ENCODE assay signal across 10 cellular contexts in genomic region chr19:1295169-1296012, GRCh38. TPM values are rescaled to one million over a fixed set of nuclear protein-coding genes. Genes with fewer than 3 reads are reported as not detected.
DNase-seq lines count a peak whose midpoint lies in the region; ATAC-seq and TF ChIP-seq lines count a peak whose summit lies in the region.
"Had no signal": no experiment of that assay in that cellular context is flagged by ENCODE, and none has a peak within 500 bp of the region (broad histone marks: within the 10 kb centered on the region; RNA-seq: fewer than 3 reads in every experiment).

No MANE protein-coding gene starts in this region.

- H3K36me3 ChIP-seq in kidney epithelial cell (ENCODE audit: control insufficient read depth, insufficient read depth, low read length) (no peaks in the 10 kb centered on the region), upper lobe of right lung (no peaks in the 10 kb centered on the region)

- intact Hi-C loops in left cardiac atrium (cut with DNase I) (no loop called here), Right ventricle myocardium inferior (cut with DNase I) (no loop called here), upper lobe of right lung (cut with DNase I) (no loop called here)

- H3K4me1 Mint-ChIP-seq in activated T-cell treated with anti-CD3 and anti-CD28 coated beads, Interleukin-2, amount 50 U/mL, for 4 hours (ENCODE audit: low read depth): no peaks in the 10 kb centered on the region

- no peaks in the 10 kb centered on the region for H3K36me3 Mint-ChIP-seq in activated T-cell treated with anti-CD3 and anti-CD28 coated beads, Interleukin-2, amount 50 U/mL, for 4 hours (ENCODE audit: insufficient read depth)

- H3K9me3 Mint-ChIP-seq in activated T-cell treated with anti-CD3 and anti-CD28 coated beads, Interleukin-2, amount 50 U/mL, for 4 hours: no peaks in the 10 kb centered on the region

- TF ChIP-seq CTCF in kidney epithelial cell (IDR thresholded peaks at IDR 0.05; ENCODE audit: insufficient read depth, low read length, poor library complexity, severe bottlenecking) (no peak), upper lobe of right lung (IDR thresholded peaks at IDR 0.05) (no peak)

- H3K4me3 ChIP-seq in kidney epithelial cell (ENCODE audit: low read depth, low read length): peak overlapping the region; percentile 7
- no peak overlapping the region for H3K4me3 ChIP-seq in upper lobe of right lung

- DNase-seq in left cardiac atrium: no peak
- DNase-seq in Right ventricle myocardium inferior (ENCODE audit: missing footprints): no peak
- no peak for DNase-seq in activated T-cell treated with anti-CD3 and anti-CD28 coated beads, Interleukin-2, amount 50 U/mL, for 4 hours
- no peak for DNase-seq in kidney epithelial cell (ENCODE audit: low read depth)
- DNase-seq in upper lobe of right lung: no peak
- DNase-seq in NCI-H2196 (lab: John Stamatoyannopoulos, UW; ENCODE audit: unreplicated experiment): no peak

- H3K27ac ChIP-seq in upper lobe of right lung: no peak overlapping the region

- peak overlapping the region; percentile 35 for H3K4me3 Mint-ChIP-seq in activated T-cell treated with anti-CD3 and anti-CD28 coated beads, Interleukin-2, amount 50 U/mL, for 4 hours

- no peaks in the 10 kb centered on the region for H3K4me1 ChIP-seq in upper lobe of right lung

- H3K27me3 Mint-ChIP-seq in activated T-cell treated with anti-CD3 and anti-CD28 coated beads, Interleukin-2, amount 50 U/mL, for 4 hours (ENCODE audit: low read depth): peaks cover 38% of the 10 kb centered on the region

- H3K27me3 ChIP-seq in kidney epithelial cell (ENCODE audit: control insufficient read depth, insufficient read depth, low read length) (peaks cover 47% of the 10 kb centered on the region), upper lobe of right lung (peaks cover 49% of the 10 kb centered on the region)

- peak; percentile 15 to 52 for ATAC-seq in left cardiac atrium
- ATAC-seq in Right ventricle myocardium inferior: no peak
- peak; percentile 44 to 47 for ATAC-seq in activated T-cell treated with anti-CD3 and anti-CD28 coated beads, Interleukin-2, amount 50 U/mL, for 4 hours
- peak; percentile 38 for ATAC-seq in upper lobe of right lung
- no peak for ATAC-seq in GM18517 (IDR thresholded peaks at IDR 0.05; ENCODE audit: unreplicated experiment)
- no peak for ATAC-seq in HG03025 (IDR thresholded peaks at IDR 0.05; ENCODE audit: low FRiP score, unreplicated experiment)

- no peaks in the 10 kb centered on the region for H3K9me3 ChIP-seq in upper lobe of right lung
- H3K9me3 ChIP-seq: Caco-2 had no signal

RNA-seq across cellular contexts. Expression of gene EFNA2, which starts 9.7 kb away (rescaled TPM):
- total RNA-seq in left cardiac atrium (not detected), Right ventricle myocardium inferior (not detected), kidney epithelial cell (3.1 and 5.3 TPM in 2 replicates), upper lobe of right lung (not detected)
- not detected for total RNA-seq in activated T-cell treated with anti-CD3 and anti-CD28 coated beads, Interleukin-2, amount 50 U/mL, for 4 hours
- total RNA-seq: lung microvascular endothelial cell had no signal

RNA-seq across cellular contexts. Expression of gene FAM174C, which starts 20.1 kb away (rescaled TPM):
- total RNA-seq in left cardiac atrium (10 to 100 TPM; 19.2 to 21.4 TPM), Right ventricle myocardium inferior (13.1 TPM), kidney epithelial cell (58.5 and 75.0 TPM in 2 replicates), upper lobe of right lung (41.4 TPM)
- total RNA-seq in activated T-cell treated with anti-CD3 and anti-CD28 coated beads, Interleukin-2, amount 50 U/mL, for 4 hours: 100 to 1,000 TPM; 189 to 199 (median 194) TPM

RNA-seq across cellular contexts. Expression of gene CIRBP, which starts 26.3 kb away (rescaled TPM):
- total RNA-seq in left cardiac atrium: 100 to 1,000 TPM; 229 to 379 TPM
- total RNA-seq in Right ventricle myocardium inferior: 219 TPM
- total RNA-seq in activated T-cell treated with anti-CD3 and anti-CD28 coated beads, Interleukin-2, amount 50 U/mL, for 4 hours: 100 to 1,000 TPM; 269 to 294 (median 285) TPM
- total RNA-seq in kidney epithelial cell: 298 and 403 TPM in 2 replicates
- total RNA-seq in upper lobe of right lung: 322 TPM

RNA-seq across cellular contexts. Expression of gene MIDN, which starts 47.0 kb away (rescaled TPM):
- total RNA-seq in left cardiac atrium (100 to 1,000 TPM in 1 of 2 donors, 10 to 100 TPM in 1; 58.7 to 148 TPM), Right ventricle myocardium inferior (62.8 TPM), kidney epithelial cell (66.8 and 69.4 TPM in 2 replicates), upper lobe of right lung (135 TPM)
- 10 to 100 TPM; 63.2 to 70.0 (median 68.7) TPM for total RNA-seq in activated T-cell treated with anti-CD3 and anti-CD28 coated beads, Interleukin-2, amount 50 U/mL, for 4 hours

RNA-seq across cellular contexts. Expression of gene ATP5F1D, which starts 53.8 kb away (rescaled TPM):
- 100 to 1,000 TPM; 540 to 639 TPM for total RNA-seq in left cardiac atrium
- total RNA-seq in Right ventricle myocardium inferior: 656 TPM
- 100 to 1,000 TPM; 259 to 434 (median 312) TPM for total RNA-seq in activated T-cell treated with anti-CD3 and anti-CD28 coated beads, Interleukin-2, amount 50 U/mL, for 4 hours
- 55.3 and 69.8 TPM in 2 replicates for total RNA-seq in kidney epithelial cell
- total RNA-seq in upper lobe of right lung: 126 TPM

Comparison
In these comparisons a context has a peak if more than half of its experiments do, and no peak if none do; other contexts are left out.
1. ATAC-seq: peak in left cardiac atrium (2 of 2), activated T-cell treated with anti-CD3 and anti-CD28 coated beads, Interleukin-2, amount 50 U/mL, for 4 hours (2 of 2) and upper lobe of right lung (single experiment); none in Right ventricle myocardium inferior (single experiment), GM18517 (single experiment) and HG03025 (single experiment).